In the genomic region with DNA sequence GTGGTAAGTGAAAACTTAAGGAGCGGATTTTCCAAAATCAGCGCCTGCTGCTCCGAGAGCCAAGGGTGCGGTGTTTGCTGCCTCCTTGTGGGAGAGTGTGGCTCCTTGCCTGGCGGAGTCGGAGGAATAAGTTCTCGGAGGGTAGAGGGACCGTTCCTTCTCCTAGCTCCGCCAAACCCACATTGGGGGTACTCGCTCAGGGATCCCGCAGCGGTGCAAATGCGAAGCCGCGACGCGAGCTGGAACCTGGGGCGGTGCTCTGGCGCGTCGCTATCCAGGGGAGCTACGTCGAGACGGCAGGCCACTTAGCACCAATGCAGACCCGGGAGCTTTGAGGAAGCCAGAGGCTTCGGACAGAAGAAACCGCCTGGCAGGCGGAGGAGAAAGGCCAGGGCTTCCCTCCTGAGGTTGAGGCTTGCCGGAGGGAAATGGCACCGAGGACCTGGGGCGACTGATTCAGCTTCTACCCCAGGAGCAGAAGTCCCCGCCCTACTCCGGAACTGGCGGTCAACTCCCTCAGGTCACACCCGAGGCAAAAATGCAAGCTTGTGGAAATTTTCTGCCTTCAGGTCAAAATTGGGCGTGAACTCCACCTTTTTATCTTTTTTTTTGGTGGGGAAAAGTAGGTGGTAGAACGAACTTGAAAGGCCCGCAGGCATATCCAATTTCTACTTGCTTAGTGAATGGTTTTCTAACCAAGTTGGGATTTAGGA, we compare ENCODE assay signal across 1 cellular context.
TF ChIP-seq lines count a peak whose summit lies in the region.

No MANE protein-coding gene starts in this region.

TF ChIP-seq in K562, 482 proteins besides CTCF, POLR2A, EP300 and RAD21 (continued from another document and continues in another):
- TF ChIP-seq HOMEZ (CRISPR knock-in tag; IDR thresholded peaks at IDR 0.05) (no peak), ZFP30 (CRISPR knock-in tag; IDR thresholded peaks at IDR 0.05; ENCODE audit: borderline replicate concordance) (no peak), ZNF518B (CRISPR knock-in tag; IDR thresholded peaks at IDR 0.05) (no peak), C11orf30 (IDR thresholded peaks at IDR 0.05; ENCODE audit: low read depth) (peak; percentile 98), ZBTB8A (IDR thresholded peaks at IDR 0.05; ENCODE audit: partially characterized antibody) (no peak), FUS (optimal IDR thresholded peaks at IDR 0.05; ENCODE audit: low read depth, low read length) (no peak), IFI16 (CRISPR knock-in tag; IDR thresholded peaks at IDR 0.05) (no peak), ZNF3 (CRISPR knock-in tag; IDR thresholded peaks at IDR 0.05) (no peak), TAL1 (IDR thresholded peaks at IDR 0.05) (no peak), ETV1 (tag; conservative IDR thresholded peaks at IDR 0.05; ENCODE audit: low read depth) (peak; percentile 97), COPS2 (conservative IDR thresholded peaks at IDR 0.05) (no peak), ELK1 (CRISPR knock-in tag; IDR thresholded peaks at IDR 0.05) (no peak), TOE1 (IDR thresholded peaks at IDR 0.05; ENCODE audit: borderline replicate concordance) (peak; percentile 68; the same call in 1 of the 2 replicates), TOE1 (CRISPR knock-in tag; IDR thresholded peaks at IDR 0.05; ENCODE audit: borderline replicate concordance, low read depth) (no peak), SIN3A (IDR thresholded peaks at IDR 0.05; ENCODE audit: borderline replicate concordance in 2 of 2, control insufficient read depth in 1 of 2, low read depth in 2 of 2, low read length in 2 of 2) (no peak), FOXK2 (conservative IDR thresholded peaks at IDR 0.05 in 1 of 2, IDR thresholded peaks at IDR 0.05 in 1 of 2; ENCODE audit: low read depth in 2 of 2) (no peak), ETS2 (tag; IDR thresholded peaks at IDR 0.05; ENCODE audit: borderline replicate concordance, poor library complexity, severe bottlenecking) (no peak), AFF4 (CRISPR knock-in tag; IDR thresholded peaks at IDR 0.05) (0 out of 2 replicates have a peak, but pooled peaks have one; percentile 30), POLR2B (IDR thresholded peaks at IDR 0.05; ENCODE audit: low read depth, partially characterized antibody) (peak; percentile 87), PHTF2 (CRISPR knock-in tag; IDR thresholded peaks at IDR 0.05) (no peak), SOX6 (IDR thresholded peaks at IDR 0.05) (0 out of 2 replicates have a peak, but pooled peaks have one; percentile 32), NCOA4 (IDR thresholded peaks at IDR 0.05; ENCODE audit: partially characterized antibody) (no peak), BCOR (IDR thresholded peaks at IDR 0.05) (0 out of 2 replicates have a peak, but pooled peaks have one; percentile 10), FOSL1 (tag; conservative IDR thresholded peaks at IDR 0.05) (0 out of 2 replicates have a peak, but pooled peaks have one; percentile 38), SMARCA5 (IDR thresholded peaks at IDR 0.05) (no peak), DPF2 (IDR thresholded peaks at IDR 0.05) (peak; percentile 80), MAZ (CRISPR knock-in tag; conservative IDR thresholded peaks at IDR 0.05 in 1 of 2, IDR thresholded peaks at IDR 0.05 in 1 of 2) (peak in 1 of 2 experiments; percentile 46; a peak in 2 of 4 replicates), GTF2F1 (IDR thresholded peaks at IDR 0.05; ENCODE audit: low read depth, low read length) (no peak), HNRNPLL (IDR thresholded peaks at IDR 0.05; ENCODE audit: low read depth, low read length, poor library complexity, severe bottlenecking) (peak; percentile 39), FIP1L1 (IDR thresholded peaks at IDR 0.05; ENCODE audit: low read depth, low read length, poor library complexity, severe bottlenecking) (no peak), ZBED1 (IDR thresholded peaks at IDR 0.05) (no peak), EGR1 (conservative IDR thresholded peaks at IDR 0.05) (no peak), HMG20B (CRISPR knock-in tag; IDR thresholded peaks at IDR 0.05) (no peak), ZNF57 (CRISPR knock-in tag; IDR thresholded peaks at IDR 0.05) (no peak), ARHGAP35 (IDR thresholded peaks at IDR 0.05; ENCODE audit: partially characterized antibody) (no peak), DIDO1 (tag; IDR thresholded peaks at IDR 0.05; ENCODE audit: low read depth) (no peak), ZNF431 (CRISPR knock-in tag; IDR thresholded peaks at IDR 0.05) (no peak), ZNF316 (IDR thresholded peaks at IDR 0.05) (peak; percentile 99), DDX20 (tag; IDR thresholded peaks at IDR 0.05; ENCODE audit: low read depth) (no peak), PYGO2 (tag; IDR thresholded peaks at IDR 0.05) (no peak), NFYB (IDR thresholded peaks at IDR 0.05; ENCODE audit: extremely low read depth, insufficient read length) (no peak), STAT5A (IDR thresholded peaks at IDR 0.05; ENCODE audit: borderline replicate concordance, low read length) (no peak)
- TF ChIP-seq, protein P1, sequence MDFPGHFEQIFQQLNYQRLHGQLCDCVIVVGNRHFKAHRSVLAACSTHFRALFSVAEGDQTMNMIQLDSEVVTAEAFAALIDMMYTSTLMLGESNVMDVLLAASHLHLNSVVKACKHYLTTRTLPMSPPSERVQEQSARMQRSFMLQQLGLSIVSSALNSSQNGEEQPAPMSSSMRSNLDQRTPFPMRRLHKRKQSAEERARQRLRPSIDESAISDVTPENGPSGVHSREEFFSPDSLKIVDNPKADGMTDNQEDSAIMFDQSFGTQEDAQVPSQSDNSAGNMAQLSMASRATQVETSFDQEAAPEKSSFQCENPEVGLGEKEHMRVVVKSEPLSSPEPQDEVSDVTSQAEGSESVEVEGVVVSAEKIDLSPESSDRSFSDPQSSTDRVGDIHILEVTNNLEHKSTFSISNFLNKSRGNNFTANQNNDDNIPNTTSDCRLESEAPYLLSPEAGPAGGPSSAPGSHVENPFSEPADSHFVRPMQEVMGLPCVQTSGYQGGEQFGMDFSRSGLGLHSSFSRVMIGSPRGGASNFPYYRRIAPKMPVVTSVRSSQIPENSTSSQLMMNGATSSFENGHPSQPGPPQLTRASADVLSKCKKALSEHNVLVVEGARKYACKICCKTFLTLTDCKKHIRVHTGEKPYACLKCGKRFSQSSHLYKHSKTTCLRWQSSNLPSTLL (IDR thresholded peaks at IDR 0.05) = no peak
- TF ChIP-seq, protein P2, sequence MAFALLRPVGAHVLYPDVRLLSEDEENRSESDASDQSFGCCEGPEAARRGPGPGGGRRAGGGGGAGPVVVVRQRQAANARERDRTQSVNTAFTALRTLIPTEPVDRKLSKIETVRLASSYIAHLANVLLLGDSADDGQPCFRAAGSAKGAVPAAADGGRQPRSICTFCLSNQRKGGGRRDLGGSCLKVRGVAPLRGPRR (CRISPR knock-in tag; IDR thresholded peaks at IDR 0.05) = no peak
- TF ChIP-seq, protein P3, sequence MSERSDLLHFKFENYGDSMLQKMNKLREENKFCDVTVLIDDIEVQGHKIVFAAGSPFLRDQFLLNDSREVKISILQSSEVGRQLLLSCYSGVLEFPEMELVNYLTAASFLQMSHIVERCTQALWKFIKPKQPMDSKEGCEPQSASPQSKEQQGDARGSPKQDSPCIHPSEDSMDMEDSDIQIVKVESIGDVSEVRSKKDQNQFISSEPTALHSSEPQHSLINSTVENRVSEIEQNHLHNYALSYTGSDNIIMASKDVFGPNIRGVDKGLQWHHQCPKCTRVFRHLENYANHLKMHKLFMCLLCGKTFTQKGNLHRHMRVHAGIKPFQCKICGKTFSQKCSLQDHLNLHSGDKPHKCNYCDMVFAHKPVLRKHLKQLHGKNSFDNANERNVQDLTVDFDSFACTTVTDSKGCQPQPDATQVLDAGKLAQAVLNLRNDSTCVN (CRISPR knock-in tag; IDR thresholded peaks at IDR 0.05) = no peak
- TF ChIP-seq, protein P4, sequence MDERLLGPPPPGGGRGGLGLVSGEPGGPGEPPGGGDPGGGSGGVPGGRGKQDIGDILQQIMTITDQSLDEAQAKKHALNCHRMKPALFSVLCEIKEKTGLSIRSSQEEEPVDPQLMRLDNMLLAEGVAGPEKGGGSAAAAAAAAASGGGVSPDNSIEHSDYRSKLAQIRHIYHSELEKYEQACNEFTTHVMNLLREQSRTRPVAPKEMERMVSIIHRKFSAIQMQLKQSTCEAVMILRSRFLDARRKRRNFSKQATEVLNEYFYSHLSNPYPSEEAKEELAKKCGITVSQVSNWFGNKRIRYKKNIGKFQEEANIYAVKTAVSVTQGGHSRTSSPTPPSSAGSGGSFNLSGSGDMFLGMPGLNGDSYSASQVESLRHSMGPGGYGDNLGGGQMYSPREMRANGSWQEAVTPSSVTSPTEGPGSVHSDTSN (CRISPR knock-in tag; IDR thresholded peaks at IDR 0.05; ENCODE audit: low read depth) = no peak
- TF ChIP-seq, protein P4 (tag; conservative IDR thresholded peaks at IDR 0.05; ENCODE audit: low read depth) = no peak
- TF ChIP-seq, protein P5, sequence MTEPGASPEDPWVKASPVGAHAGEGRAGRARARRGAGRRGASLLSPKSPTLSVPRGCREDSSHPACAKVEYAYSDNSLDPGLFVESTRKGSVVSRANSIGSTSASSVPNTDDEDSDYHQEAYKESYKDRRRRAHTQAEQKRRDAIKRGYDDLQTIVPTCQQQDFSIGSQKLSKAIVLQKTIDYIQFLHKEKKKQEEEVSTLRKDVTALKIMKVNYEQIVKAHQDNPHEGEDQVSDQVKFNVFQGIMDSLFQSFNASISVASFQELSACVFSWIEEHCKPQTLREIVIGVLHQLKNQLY (CRISPR knock-in tag; conservative IDR thresholded peaks at IDR 0.05) = no peak
